Comparison of ENCODE assay signal across 21 cellular contexts in genomic region chr16:74680681-74681080, GRCh38.
"Had no signal": no experiment of that assay in that cellular context is flagged by ENCODE, and none has a peak within 500 bp of the region (broad histone marks: within the 10 kb centered on the region; RNA-seq: fewer than 3 reads in every experiment).

No MANE protein-coding gene starts in this region.

- H3K9ac ChIP-seq: SK-N-SH had no signal

- H3K27me3 Mint-ChIP-seq: T-cell had no signal

- H3K9me3 Mint-ChIP-seq: T-cell had no signal

- DNase-seq: Karpas-422, KBM-7, MG63, NCI-H1092, NCI-H1436, NCI-H187, NCI-H2029, NCI-H2081 treated with DMSO at 0.1 percent for 48 hours, NCI-H2171, NCI-H226, NCI-H446, NCI-H510A, NCI-H524 treated with DMSO at 0.1 percent for 48 hours, NCI-H69, NCI-H774, SHP77, SK-N-SH, SW 1271, T-cell had no signal

- H3K27ac Mint-ChIP-seq: T-cell had no signal

- H3K27ac ChIP-seq: RWPE1 had no signal

- ATAC-seq: Panc1, T-cell had no signal

- H3K4me3 ChIP-seq: MG63 had no signal

- H3K36me3 ChIP-seq: MG63 had no signal

- H3K4me2 ChIP-seq: SK-N-SH had no signal

- H3K27me3 ChIP-seq: MG63 had no signal

- H3K9me3 ChIP-seq: MG63, SK-N-SH had no signal

- H3K4me3 Mint-ChIP-seq: T-cell had no signal
